Comparison of ENCODE assay signal across 8 cellular contexts in genomic region chr22:41447435-41448188, GRCh38. TPM values are rescaled to one million over a fixed set of nuclear protein-coding genes. Genes with fewer than 3 reads are reported as not detected.
DNase-seq lines count a peak whose midpoint lies in the region; ATAC-seq, FAIRE-seq and TF ChIP-seq lines count a peak whose summit lies in the region.

No MANE protein-coding gene starts in this region.

- no peak for TF ChIP-seq RAD21 in SK-N-SH (IDR thresholded peaks at IDR 0.05; ENCODE audit: low read length)

- H3K9me3 Mint-ChIP-seq in activated naive CD8-positive, alpha-beta T cell treated with anti-CD3 and anti-CD28 coated beads for 36 hours: no peaks in the 10 kb centered on the region

- H3F3A ChIP-seq in SK-N-SH (replicated peaks; ENCODE audit: insufficient read depth): no peaks in the 10 kb centered on the region

- H3K4me3 Mint-ChIP-seq in activated naive CD8-positive, alpha-beta T cell treated with anti-CD3 and anti-CD28 coated beads for 36 hours: peak overlapping the region; percentile 97

- H3K36me3 Mint-ChIP-seq in activated naive CD8-positive, alpha-beta T cell treated with anti-CD3 and anti-CD28 coated beads for 36 hours: peaks cover 15% of the 10 kb centered on the region

- H3K9me2 ChIP-seq in SK-N-SH: no peaks in the 10 kb centered on the region

- peak overlapping the region; percentile 86 to 97 for H3K27ac ChIP-seq in SK-N-SH (ENCODE audit: low read depth in 2 of 2, low read length in 1 of 2)
- H3K27ac ChIP-seq in cardiac muscle cell: peak overlapping the region; percentile 97
- H3K27ac ChIP-seq in pancreas: peak overlapping the region; percentile 96 to 100 (median 99)
- peak overlapping the region; percentile 97 for H3K27ac ChIP-seq in urinary bladder (ENCODE audit: low read depth)

- DNase-seq in DMS79 (lab: John Stamatoyannopoulos, UW): peak; percentile 17
- no peak for DNase-seq in LNCaP clone FGC (ENCODE audit: low read depth)
- peak; percentile 50 for DNase-seq in SK-N-SH
- DNase-seq in activated naive CD8-positive, alpha-beta T cell treated with anti-CD3 and anti-CD28 coated beads for 36 hours: peak; percentile 69
- peak; percentile 71 to 88 for DNase-seq in cardiac muscle cell (ENCODE audit: low read depth in 1 of 2, low spot score in 1 of 2)
- peak; percentile 67 to 90 (median 73) for DNase-seq in pancreas
- DNase-seq in HPDE6-E6E7 (ENCODE audit: extremely low spot score): no peak

- H4K20me1 ChIP-seq in SK-N-SH (ENCODE audit: insufficient read depth): peaks cover 5% of the 10 kb centered on the region; the same call in 1 of the 2 replicates

- POLR2A ChIA-PET in SK-N-SH (lab: Yijun Ruan, JAX): interaction anchor here (0.9 to 3.1 kb wide), 3 partner anchors 21 to 80 kb away, joined by 3 to 15 read pairs (median 9); partner anchors contain the start of genes ACO2 and PHF5A

- no peak for TF ChIP-seq EP300 in SK-N-SH (IDR thresholded peaks at IDR 0.05; ENCODE audit: borderline replicate concordance in 1 of 2, low read depth in 1 of 2, low read length in 1 of 2)

- H3K79me2 ChIP-seq in SK-N-SH (ENCODE audit: insufficient read depth): peaks cover 38% of the 10 kb centered on the region

- peak overlapping the region; percentile 94 for H3K4me2 ChIP-seq in SK-N-SH

- H3K27me3 ChIP-seq in SK-N-SH (ENCODE audit: insufficient read depth): no peaks in the 10 kb centered on the region
- no peaks in the 10 kb centered on the region for H3K27me3 ChIP-seq in cardiac muscle cell
- no peaks in the 10 kb centered on the region for H3K27me3 ChIP-seq in pancreas

- H2AFZ ChIP-seq in SK-N-SH (ENCODE audit: low read depth): peak overlapping the region; percentile 59; the same call in 1 of the 2 replicates

- intact Hi-C loops in pancreas (cut with DNase I): loop anchor here in 1 of 3 donors (5.0 kb wide), 1 partner anchor 40 kb away; no protein-coding TSS in a partner anchor

- peaks cover 3% of the 10 kb centered on the region for H3K27me3 Mint-ChIP-seq in activated naive CD8-positive, alpha-beta T cell treated with anti-CD3 and anti-CD28 coated beads for 36 hours

- ATAC-seq in pancreas: peak; percentile 24 to 48 (median 38)

- H3K4me3 ChIP-seq in LNCaP clone FGC (ENCODE audit: low read depth, low read length) (peak overlapping the region; percentile 84), SK-N-SH (ENCODE audit: low read depth in 2 of 2, low read length in 1 of 2) (peak overlapping the region; percentile 68 to 74), cardiac muscle cell (peak overlapping the region; percentile 99), pancreas (peak overlapping the region; percentile 65 to 98 (median 91)), urinary bladder (ENCODE audit: low read depth, low read length) (peak overlapping the region; percentile 60)

- WGBS in SK-N-SH (ENCODE audit: low lambda C conversion rate): under 1% methylated on average over 21 of the region's 63 CpGs
- WGBS in pancreas, 2 donors: 0 to 1% methylated on average over 55 to 63 of the region's 63 CpGs
- WGBS in urinary bladder: under 1% methylated on average over 63 of the region's 63 CpGs

- TF ChIP-seq CTCF in LNCaP clone FGC (IDR thresholded peaks at IDR 0.05; ENCODE audit: control insufficient read depth, extremely low read depth, insufficient read depth): no peak
- no peak for TF ChIP-seq CTCF in SK-N-SH (IDR thresholded peaks at IDR 0.05)
- no peak for TF ChIP-seq CTCF in cardiac muscle cell (IDR thresholded peaks at IDR 0.05; ENCODE audit: low read depth, low read length)
- no peak for TF ChIP-seq CTCF in pancreas (IDR thresholded peaks at IDR 0.05)

- H3K36me3 ChIP-seq in SK-N-SH (replicated peaks in 1 of 2; ENCODE audit: control insufficient read depth in 1 of 2, insufficient read depth in 2 of 2, low read length in 1 of 2): peaks cover 3 to 4% of the 10 kb centered on the region in 2 experiments
- peaks cover 5% of the 10 kb centered on the region for H3K36me3 ChIP-seq in cardiac muscle cell
- no peaks in the 10 kb centered on the region for H3K36me3 ChIP-seq in pancreas
- H3K36me3 ChIP-seq in urinary bladder (ENCODE audit: insufficient read depth): no peaks in the 10 kb centered on the region

- H3K4me1 Mint-ChIP-seq in activated naive CD8-positive, alpha-beta T cell treated with anti-CD3 and anti-CD28 coated beads for 36 hours: peaks cover 14% of the 10 kb centered on the region

- CTCF ChIA-PET in SK-N-SH (lab: Yijun Ruan, JAX): interaction anchor here (1.6 to 1.7 kb wide), 2 partner anchors 44 kb away, joined by 3 to 5 read pairs; no protein-coding TSS in a partner anchor

- peak overlapping the region; percentile 97 for H3K27ac Mint-ChIP-seq in activated naive CD8-positive, alpha-beta T cell treated with anti-CD3 and anti-CD28 coated beads for 36 hours

- FAIRE-seq in pancreas (lab: Jason Lieb, UNC): no peak

- peaks cover 0 to 5% of the 10 kb centered on the region in 2 experiments; a peak in 2 of 4 replicates for H3K4me1 ChIP-seq in SK-N-SH (ENCODE audit: control insufficient read depth in 1 of 2, insufficient read depth in 2 of 2, low read depth in 1 of 2, low read length in 1 of 2)
- H3K4me1 ChIP-seq in cardiac muscle cell (ENCODE audit: low read depth): peaks cover 8% of the 10 kb centered on the region
- H3K4me1 ChIP-seq in pancreas: peaks cover 5 to 12% (median 8%) of the 10 kb centered on the region in 3 donors
- no peaks in the 10 kb centered on the region for H3K4me1 ChIP-seq in urinary bladder (ENCODE audit: insufficient read depth)

- peak overlapping the region; percentile 90 for H3K9ac ChIP-seq in SK-N-SH

- H3K9me3 ChIP-seq in SK-N-SH (no peaks in the 10 kb centered on the region), cardiac muscle cell (ENCODE audit: low read depth) (no peaks in the 10 kb centered on the region), pancreas (no peaks in the 10 kb centered on the region)

TF ChIP-seq in SK-N-SH, 30 proteins besides CTCF, POLR2A, EP300 and RAD21:
- TF ChIP-seq RXRA (IDR thresholded peaks at IDR 0.05; ENCODE audit: borderline replicate concordance, low read depth): no peak
- peak; percentile 42; the same call in 1 of the 2 replicates for TF ChIP-seq POLR2AphosphoS5 (IDR thresholded peaks at IDR 0.05; ENCODE audit: low read depth, low read length)
- TF ChIP-seq NRF1 (IDR thresholded peaks at IDR 0.05; ENCODE audit: low read depth, low read length): peak; percentile 70

RNA-seq across cellular contexts. Expression of gene TOB2, which starts 1.0 kb away (rescaled TPM):
- 6.2 and 8.3 TPM in 2 replicates for polyA plus RNA-seq in SK-N-SH (2012; rRNA removed)
- polyA plus RNA-seq in SK-N-SH (2012; cell fraction: cytosol; rRNA removed): 5.0 and 7.3 TPM in 2 replicates
- 7.2 and 8.6 TPM in 2 replicates for polyA plus RNA-seq in SK-N-SH (2012; cell fraction: nucleus; rRNA removed)
- 10 to 100 TPM; 33.9 to 34.8 TPM for total RNA-seq in activated naive CD8-positive, alpha-beta T cell treated with anti-CD3 and anti-CD28 coated beads for 36 hours
- 32.0 and 42.4 TPM in 2 replicates for total RNA-seq in cardiac muscle cell
- polyA plus RNA-seq in cardiac muscle cell: 35.5 and 52.9 TPM in 2 replicates
- 10 to 100 TPM; 11.0 to 30.5 (median 19.9) TPM for total RNA-seq in pancreas
- 10 to 100 TPM; 12.6 to 15.9 TPM for polyA plus RNA-seq in pancreas
- 20.9 TPM for total RNA-seq in urinary bladder
- 34.0 TPM for polyA plus RNA-seq in urinary bladder

RNA-seq across cellular contexts. Expression of gene PHF5A, which starts 20.9 kb away (rescaled TPM):
- 39.6 and 47.5 TPM in 2 replicates for polyA plus RNA-seq in SK-N-SH (2012; rRNA removed)
- polyA plus RNA-seq in SK-N-SH (2012; cell fraction: cytosol; rRNA removed): 47.1 and 51.5 TPM in 2 replicates
- polyA plus RNA-seq in SK-N-SH (2012; cell fraction: nucleus; rRNA removed): 7.8 and 15.5 TPM in 2 replicates
- total RNA-seq in activated naive CD8-positive, alpha-beta T cell treated with anti-CD3 and anti-CD28 coated beads for 36 hours: 100 to 1,000 TPM; 114 to 117 TPM
- 32.2 and 42.2 TPM in 2 replicates for total RNA-seq in cardiac muscle cell
- polyA plus RNA-seq in cardiac muscle cell: 25.9 and 26.9 TPM in 2 replicates
- 10 to 100 TPM in 5 of 6 donors, 1 to 10 TPM in 1; 8.8 to 18.6 (median 16.2) TPM for total RNA-seq in pancreas
- polyA plus RNA-seq in pancreas: 10 to 100 TPM; 22.1 to 29.7 TPM
- 37.3 TPM for total RNA-seq in urinary bladder
- 38.1 TPM for polyA plus RNA-seq in urinary bladder

RNA-seq across cellular contexts. Expression of gene ACO2, which starts 21.3 kb away (rescaled TPM):
- polyA plus RNA-seq in SK-N-SH (2012; rRNA removed) (21.1 and 47.0 TPM in 2 replicates), cardiac muscle cell (247 and 328 TPM in 2 replicates), pancreas (10 to 100 TPM; 19.2 to 33.2 TPM), urinary bladder (84.6 TPM)
- 22.5 and 35.2 TPM in 2 replicates for polyA plus RNA-seq in SK-N-SH (2012; cell fraction: cytosol; rRNA removed)
- 35.9 and 40.9 TPM in 2 replicates for polyA plus RNA-seq in SK-N-SH (2012; cell fraction: nucleus; rRNA removed)
- total RNA-seq in activated naive CD8-positive, alpha-beta T cell treated with anti-CD3 and anti-CD28 coated beads for 36 hours: 100 to 1,000 TPM; 107 to 109 TPM
- total RNA-seq in cardiac muscle cell (183 and 223 TPM in 2 replicates), pancreas (10 to 100 TPM; 34.2 to 53.1 (median 40.8) TPM), urinary bladder (41.8 TPM)

Comparison
In these comparisons a context has a peak if more than half of its experiments do, and no peak if none do; other contexts are left out.
1. DNase-seq: peak in DMS79 (single experiment), SK-N-SH (single experiment), activated naive CD8-positive, alpha-beta T cell treated with anti-CD3 and anti-CD28 coated beads for 36 hours (single experiment), cardiac muscle cell (2 of 2) and pancreas (6 of 6); none in LNCaP clone FGC (single experiment) and HPDE6-E6E7 (single experiment).
2. Peak in every context shown above with its lines, with median percentiles within 50 percentile points of each other: H3K4me3 ChIP-seq and H3K27ac ChIP-seq.